Comparison of ENCODE assay signal across 2 cellular contexts in genomic region chr18:35117372-35117771, GRCh38.
TF ChIP-seq lines count a peak whose summit lies in the region.

No MANE protein-coding gene starts in this region.

TF ChIP-seq in liver, 16 proteins besides CTCF, POLR2A, EP300 and RAD21 (continued from another document):
- TF ChIP-seq ZBTB33 (IDR thresholded peaks at IDR 0.05) (no peak), GABPA (IDR thresholded peaks at IDR 0.05 in 1 of 2, conservative IDR thresholded peaks at IDR 0.05 in 1 of 2) (no peak), FOXA1 (IDR thresholded peaks at IDR 0.05) (no peak), MAX (IDR thresholded peaks at IDR 0.05) (no peak), RXRA (IDR thresholded peaks at IDR 0.05) (no peak), NR2F2 (IDR thresholded peaks at IDR 0.05) (no peak), SP1 (IDR thresholded peaks at IDR 0.05) (no peak), JUND (IDR thresholded peaks at IDR 0.05) (no peak), TAF1 (conservative IDR thresholded peaks at IDR 0.05) (no peak), YY1 (IDR thresholded peaks at IDR 0.05) (no peak)
- TF ChIP-seq, protein P1, sequence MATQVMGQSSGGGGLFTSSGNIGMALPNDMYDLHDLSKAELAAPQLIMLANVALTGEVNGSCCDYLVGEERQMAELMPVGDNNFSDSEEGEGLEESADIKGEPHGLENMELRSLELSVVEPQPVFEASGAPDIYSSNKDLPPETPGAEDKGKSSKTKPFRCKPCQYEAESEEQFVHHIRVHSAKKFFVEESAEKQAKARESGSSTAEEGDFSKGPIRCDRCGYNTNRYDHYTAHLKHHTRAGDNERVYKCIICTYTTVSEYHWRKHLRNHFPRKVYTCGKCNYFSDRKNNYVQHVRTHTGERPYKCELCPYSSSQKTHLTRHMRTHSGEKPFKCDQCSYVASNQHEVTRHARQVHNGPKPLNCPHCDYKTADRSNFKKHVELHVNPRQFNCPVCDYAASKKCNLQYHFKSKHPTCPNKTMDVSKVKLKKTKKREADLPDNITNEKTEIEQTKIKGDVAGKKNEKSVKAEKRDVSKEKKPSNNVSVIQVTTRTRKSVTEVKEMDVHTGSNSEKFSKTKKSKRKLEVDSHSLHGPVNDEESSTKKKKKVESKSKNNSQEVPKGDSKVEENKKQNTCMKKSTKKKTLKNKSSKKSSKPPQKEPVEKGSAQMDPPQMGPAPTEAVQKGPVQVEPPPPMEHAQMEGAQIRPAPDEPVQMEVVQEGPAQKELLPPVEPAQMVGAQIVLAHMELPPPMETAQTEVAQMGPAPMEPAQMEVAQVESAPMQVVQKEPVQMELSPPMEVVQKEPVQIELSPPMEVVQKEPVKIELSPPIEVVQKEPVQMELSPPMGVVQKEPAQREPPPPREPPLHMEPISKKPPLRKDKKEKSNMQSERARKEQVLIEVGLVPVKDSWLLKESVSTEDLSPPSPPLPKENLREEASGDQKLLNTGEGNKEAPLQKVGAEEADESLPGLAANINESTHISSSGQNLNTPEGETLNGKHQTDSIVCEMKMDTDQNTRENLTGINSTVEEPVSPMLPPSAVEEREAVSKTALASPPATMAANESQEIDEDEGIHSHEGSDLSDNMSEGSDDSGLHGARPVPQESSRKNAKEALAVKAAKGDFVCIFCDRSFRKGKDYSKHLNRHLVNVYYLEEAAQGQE (IDR thresholded peaks at IDR 0.05) = no peak

TF ChIP-seq in HepG2, 621 proteins besides CTCF, POLR2A, EP300 and RAD21 (continued from another document):
- TF ChIP-seq, protein P2, sequence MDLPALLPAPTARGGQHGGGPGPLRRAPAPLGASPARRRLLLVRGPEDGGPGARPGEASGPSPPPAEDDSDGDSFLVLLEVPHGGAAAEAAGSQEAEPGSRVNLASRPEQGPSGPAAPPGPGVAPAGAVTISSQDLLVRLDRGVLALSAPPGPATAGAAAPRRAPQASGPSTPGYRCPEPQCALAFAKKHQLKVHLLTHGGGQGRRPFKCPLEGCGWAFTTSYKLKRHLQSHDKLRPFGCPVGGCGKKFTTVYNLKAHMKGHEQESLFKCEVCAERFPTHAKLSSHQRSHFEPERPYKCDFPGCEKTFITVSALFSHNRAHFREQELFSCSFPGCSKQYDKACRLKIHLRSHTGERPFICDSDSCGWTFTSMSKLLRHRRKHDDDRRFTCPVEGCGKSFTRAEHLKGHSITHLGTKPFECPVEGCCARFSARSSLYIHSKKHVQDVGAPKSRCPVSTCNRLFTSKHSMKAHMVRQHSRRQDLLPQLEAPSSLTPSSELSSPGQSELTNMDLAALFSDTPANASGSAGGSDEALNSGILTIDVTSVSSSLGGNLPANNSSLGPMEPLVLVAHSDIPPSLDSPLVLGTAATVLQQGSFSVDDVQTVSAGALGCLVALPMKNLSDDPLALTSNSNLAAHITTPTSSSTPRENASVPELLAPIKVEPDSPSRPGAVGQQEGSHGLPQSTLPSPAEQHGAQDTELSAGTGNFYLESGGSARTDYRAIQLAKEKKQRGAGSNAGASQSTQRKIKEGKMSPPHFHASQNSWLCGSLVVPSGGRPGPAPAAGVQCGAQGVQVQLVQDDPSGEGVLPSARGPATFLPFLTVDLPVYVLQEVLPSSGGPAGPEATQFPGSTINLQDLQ (CRISPR knock-in tag; IDR thresholded peaks at IDR 0.05) = no peak
- TF ChIP-seq ZNF83 (CRISPR knock-in tag; IDR thresholded peaks at IDR 0.05; ENCODE audit: borderline replicate concordance) (no peak), ZNF329 (CRISPR knock-in tag; IDR thresholded peaks at IDR 0.05; ENCODE audit: low read depth) (no peak), ZGPAT (CRISPR knock-in tag; IDR thresholded peaks at IDR 0.05) (no peak), ZNF326 (CRISPR knock-in tag; IDR thresholded peaks at IDR 0.05; ENCODE audit: borderline replicate concordance) (no peak), ZNF260 (CRISPR knock-in tag; IDR thresholded peaks at IDR 0.05; ENCODE audit: borderline replicate concordance, low read depth) (no peak), SKIL (CRISPR knock-in tag; IDR thresholded peaks at IDR 0.05; ENCODE audit: borderline replicate concordance) (no peak), SOX13 (IDR thresholded peaks at IDR 0.05) (no peak), SOX13 (CRISPR knock-in tag; conservative IDR thresholded peaks at IDR 0.05 in 1 of 2, IDR thresholded peaks at IDR 0.05 in 1 of 2) (no peak), ATF1 (CRISPR knock-in tag; IDR thresholded peaks at IDR 0.05) (no peak), TAF1 (CRISPR knock-in tag; IDR thresholded peaks at IDR 0.05) (no peak), ZNF296 (CRISPR knock-in tag; conservative IDR thresholded peaks at IDR 0.05) (no peak), LCORL (IDR thresholded peaks at IDR 0.05) (no peak), LCORL (CRISPR knock-in tag; IDR thresholded peaks at IDR 0.05) (no peak), MYNN (CRISPR knock-in tag; IDR thresholded peaks at IDR 0.05; ENCODE audit: low read depth) (no peak), MAX (IDR thresholded peaks at IDR 0.05) (no peak), SAFB2 (CRISPR knock-in tag; IDR thresholded peaks at IDR 0.05; ENCODE audit: borderline replicate concordance, low read depth) (no peak), ZFP82 (CRISPR knock-in tag; IDR thresholded peaks at IDR 0.05; ENCODE audit: borderline replicate concordance) (no peak)
- TF ChIP-seq, protein P3, sequence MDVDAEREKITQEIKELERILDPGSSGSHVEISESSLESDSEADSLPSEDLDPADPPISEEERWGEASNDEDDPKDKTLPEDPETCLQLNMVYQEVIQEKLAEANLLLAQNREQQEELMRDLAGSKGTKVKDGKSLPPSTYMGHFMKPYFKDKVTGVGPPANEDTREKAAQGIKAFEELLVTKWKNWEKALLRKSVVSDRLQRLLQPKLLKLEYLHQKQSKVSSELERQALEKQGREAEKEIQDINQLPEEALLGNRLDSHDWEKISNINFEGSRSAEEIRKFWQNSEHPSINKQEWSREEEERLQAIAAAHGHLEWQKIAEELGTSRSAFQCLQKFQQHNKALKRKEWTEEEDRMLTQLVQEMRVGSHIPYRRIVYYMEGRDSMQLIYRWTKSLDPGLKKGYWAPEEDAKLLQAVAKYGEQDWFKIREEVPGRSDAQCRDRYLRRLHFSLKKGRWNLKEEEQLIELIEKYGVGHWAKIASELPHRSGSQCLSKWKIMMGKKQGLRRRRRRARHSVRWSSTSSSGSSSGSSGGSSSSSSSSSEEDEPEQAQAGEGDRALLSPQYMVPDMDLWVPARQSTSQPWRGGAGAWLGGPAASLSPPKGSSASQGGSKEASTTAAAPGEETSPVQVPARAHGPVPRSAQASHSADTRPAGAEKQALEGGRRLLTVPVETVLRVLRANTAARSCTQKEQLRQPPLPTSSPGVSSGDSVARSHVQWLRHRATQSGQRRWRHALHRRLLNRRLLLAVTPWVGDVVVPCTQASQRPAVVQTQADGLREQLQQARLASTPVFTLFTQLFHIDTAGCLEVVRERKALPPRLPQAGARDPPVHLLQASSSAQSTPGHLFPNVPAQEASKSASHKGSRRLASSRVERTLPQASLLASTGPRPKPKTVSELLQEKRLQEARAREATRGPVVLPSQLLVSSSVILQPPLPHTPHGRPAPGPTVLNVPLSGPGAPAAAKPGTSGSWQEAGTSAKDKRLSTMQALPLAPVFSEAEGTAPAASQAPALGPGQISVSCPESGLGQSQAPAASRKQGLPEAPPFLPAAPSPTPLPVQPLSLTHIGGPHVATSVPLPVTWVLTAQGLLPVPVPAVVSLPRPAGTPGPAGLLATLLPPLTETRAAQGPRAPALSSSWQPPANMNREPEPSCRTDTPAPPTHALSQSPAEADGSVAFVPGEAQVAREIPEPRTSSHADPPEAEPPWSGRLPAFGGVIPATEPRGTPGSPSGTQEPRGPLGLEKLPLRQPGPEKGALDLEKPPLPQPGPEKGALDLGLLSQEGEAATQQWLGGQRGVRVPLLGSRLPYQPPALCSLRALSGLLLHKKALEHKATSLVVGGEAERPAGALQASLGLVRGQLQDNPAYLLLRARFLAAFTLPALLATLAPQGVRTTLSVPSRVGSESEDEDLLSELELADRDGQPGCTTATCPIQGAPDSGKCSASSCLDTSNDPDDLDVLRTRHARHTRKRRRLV (CRISPR knock-in tag; IDR thresholded peaks at IDR 0.05) = no peak
